ENCODE assay signal across 9 cellular contexts in genomic region chr4:15754323-15754722, GRCh38. TPM values are rescaled to one million over a fixed set of nuclear protein-coding genes. Genes with fewer than 3 reads are reported as not detected.
DNase-seq lines count a peak whose midpoint lies in the region; ATAC-seq, FAIRE-seq and TF ChIP-seq lines count a peak whose summit lies in the region.
"Had no signal": no experiment of that assay in that cellular context is flagged by ENCODE, and none has a peak within 500 bp of the region (broad histone marks: within the 10 kb centered on the region; RNA-seq: fewer than 3 reads in every experiment).

No MANE protein-coding gene starts in this region.

- peaks cover 13% of the 10 kb centered on the region for H3K36me3 ChIP-seq in DND-41 (ENCODE audit: insufficient read depth, low read length)
- H3K36me3 ChIP-seq in pancreas, result no peaks in the 10 kb centered on the region

- TF ChIP-seq CTCF in DND-41 (IDR thresholded peaks at IDR 0.05; ENCODE audit: borderline replicate concordance, extremely low read depth, low read length, poor library complexity, severe bottlenecking), result peak; percentile 62
- TF ChIP-seq CTCF in WTC11 (IDR thresholded peaks at IDR 0.05), result no peak
- TF ChIP-seq CTCF in pancreas (IDR thresholded peaks at IDR 0.05), result no peak

- H3K9me3 Mint-ChIP-seq in activated T-helper 1 cell treated with anti-CD3 and anti-CD28 coated beads, Interleukin-12 subunit alpha, Interleukin-12 subunit beta, Interleukin-2, Interleukin-4 antibody, amounts not matched to agents 30 ng/mL and 10 ng/mL and 1 ng/mL, durations not matched to agents 14 hours and 24 hours and 36 hours, result peaks cover under 1% of the 10 kb centered on the region
- peaks cover 16% of the 10 kb centered on the region for H3K9me3 Mint-ChIP-seq in WTC11

- H3K4me3 ChIP-seq in DND-41 (ENCODE audit: low read depth in 1 of 2, low read length in 2 of 2) (peak overlapping the region in 1 of 2 experiments; percentile 60; a peak in 2 of 4 replicates), pancreas (no peak overlapping the region)

- H3K36me3 Mint-ChIP-seq in activated T-helper 1 cell treated with anti-CD3 and anti-CD28 coated beads, Interleukin-12 subunit alpha, Interleukin-12 subunit beta, Interleukin-2, Interleukin-4 antibody, amounts not matched to agents 30 ng/mL and 10 ng/mL and 1 ng/mL, durations not matched to agents 14 hours and 24 hours and 36 hours (ENCODE audit: low read depth), result no peaks in the 10 kb centered on the region
- no peaks in the 10 kb centered on the region for H3K36me3 Mint-ChIP-seq in WTC11

- DNase-seq in DND-41 (peak; percentile 84), NCI-H226 (peak; percentile 92), iris pigment epithelial cell (ENCODE audit: low read depth) (peak; percentile 88), WTC11 (ENCODE audit: low spot score) (no peak), NCI-H2171 (lab: John Stamatoyannopoulos, UW) (no peak), pancreas (no peak), NCI-H2029 treated with DMSO at 0.1 percent for 48 hours (lab: John Stamatoyannopoulos, UW) (no peak)
- peak; percentile 56 for DNase-seq in activated T-helper 1 cell treated with anti-CD3 and anti-CD28 coated beads, Interleukin-12 subunit alpha, Interleukin-12 subunit beta, Interleukin-2, Interleukin-4 antibody, amounts not matched to agents 30 ng/mL and 10 ng/mL and 1 ng/mL, durations not matched to agents 14 hours and 24 hours and 36 hours (ENCODE audit: low spot score)

- H3K27me3 ChIP-seq in DND-41 (ENCODE audit: insufficient read depth, low read length, poor library complexity) (no peaks in the 10 kb centered on the region), pancreas (no peaks in the 10 kb centered on the region)

- CTCF ChIA-PET in WTC11 (lab: Charles Lee), result no interaction called here

- H3K79me2 ChIP-seq in DND-41 (ENCODE audit: insufficient read depth, low read length), result peaks cover 67% of the 10 kb centered on the region

- ATAC-seq in DND-41 (ENCODE audit: insufficient read depth, low read depth) (peak; percentile 75), WTC11 (no peak), pancreas (no peak)

- H3K27ac ChIP-seq in DND-41 (ENCODE audit: low read length) (peak overlapping the region; percentile 96), pancreas (no peak overlapping the region)

- H3K27ac Mint-ChIP-seq in activated T-helper 1 cell treated with anti-CD3 and anti-CD28 coated beads, Interleukin-12 subunit alpha, Interleukin-12 subunit beta, Interleukin-2, Interleukin-4 antibody, amounts not matched to agents 30 ng/mL and 10 ng/mL and 1 ng/mL, durations not matched to agents 14 hours and 24 hours and 36 hours, result peak overlapping the region; percentile 94
- no peak overlapping the region for H3K27ac Mint-ChIP-seq in WTC11

- intact Hi-C loops in activated T-helper 1 cell treated with anti-CD3 and anti-CD28 coated beads, Interleukin-12 subunit alpha, Interleukin-12 subunit beta, Interleukin-2, Interleukin-4 antibody, amounts not matched to agents 30 ng/mL and 10 ng/mL and 1 ng/mL, durations not matched to agents 14 hours and 24 hours and 36 hours (cut with micrococcal nuclease), result loop anchor here (1.0 kb wide), 1 partner anchor 8 kb away; no protein-coding TSS in a partner anchor
- intact Hi-C loops in pancreas (cut with DNase I), result no loop called here

- no peaks in the 10 kb centered on the region for H3K27me3 Mint-ChIP-seq in activated T-helper 1 cell treated with anti-CD3 and anti-CD28 coated beads, Interleukin-12 subunit alpha, Interleukin-12 subunit beta, Interleukin-2, Interleukin-4 antibody, amounts not matched to agents 30 ng/mL and 10 ng/mL and 1 ng/mL, durations not matched to agents 14 hours and 24 hours and 36 hours (ENCODE audit: insufficient read depth)
- no peaks in the 10 kb centered on the region; the same call in 1 of the 2 replicates for H3K27me3 Mint-ChIP-seq in WTC11 (ENCODE audit: low read depth)

- H3K9me3 ChIP-seq in DND-41 (ENCODE audit: insufficient read depth, low read length, severe bottlenecking), result no peaks in the 10 kb centered on the region
- H3K9me3 ChIP-seq in pancreas, result no peaks in the 10 kb centered on the region

- H3K4me3 Mint-ChIP-seq in activated T-helper 1 cell treated with anti-CD3 and anti-CD28 coated beads, Interleukin-12 subunit alpha, Interleukin-12 subunit beta, Interleukin-2, Interleukin-4 antibody, amounts not matched to agents 30 ng/mL and 10 ng/mL and 1 ng/mL, durations not matched to agents 14 hours and 24 hours and 36 hours, result peak overlapping the region; percentile 43
- no peak overlapping the region for H3K4me3 Mint-ChIP-seq in WTC11

- peaks cover 64% of the 10 kb centered on the region for H3K4me1 ChIP-seq in DND-41 (ENCODE audit: insufficient read depth, low read length)
- H3K4me1 ChIP-seq in pancreas, result no peaks in the 10 kb centered on the region

- H2AFZ ChIP-seq in DND-41 (ENCODE audit: low read depth, low read length), result no peak overlapping the region

- POLR2A ChIA-PET in WTC11 (lab: Charles Lee), result no interaction called here

- FAIRE-seq in pancreas (lab: Jason Lieb, UNC), result no peak
- FAIRE-seq: endometrium had no signal

- H3K9ac ChIP-seq in DND-41 (ENCODE audit: low read depth, low read length), result peak overlapping the region; percentile 77

- H3K4me2 ChIP-seq in DND-41 (ENCODE audit: insufficient read depth, low read length), result peak overlapping the region; percentile 70

- 53 to 67% methylated on average over 4 of the region's 4 CpGs for WGBS in pancreas, 2 donors

- no peaks in the 10 kb centered on the region for H4K20me1 ChIP-seq in DND-41 (ENCODE audit: insufficient read depth, low read length)

- peaks cover 44% of the 10 kb centered on the region for H3K4me1 Mint-ChIP-seq in activated T-helper 1 cell treated with anti-CD3 and anti-CD28 coated beads, Interleukin-12 subunit alpha, Interleukin-12 subunit beta, Interleukin-2, Interleukin-4 antibody, amounts not matched to agents 30 ng/mL and 10 ng/mL and 1 ng/mL, durations not matched to agents 14 hours and 24 hours and 36 hours (ENCODE audit: low read depth)
- H3K4me1 Mint-ChIP-seq in WTC11, result no peaks in the 10 kb centered on the region

TF ChIP-seq in WTC11, 78 proteins besides CTCF, POLR2A, EP300 and RAD21 (continues in another document):
- TF ChIP-seq ZNF263 (CRISPR knock-in tag; IDR thresholded peaks at IDR 0.05; ENCODE audit: low read depth) (no peak), JUN (CRISPR knock-in tag; IDR thresholded peaks at IDR 0.05) (no peak), ETV6 (CRISPR knock-in tag; IDR thresholded peaks at IDR 0.05) (no peak), USF2 (CRISPR knock-in tag; IDR thresholded peaks at IDR 0.05) (no peak), STAT6 (CRISPR knock-in tag; conservative IDR thresholded peaks at IDR 0.05; ENCODE audit: low read depth) (no peak), FOXJ3 (CRISPR knock-in tag; IDR thresholded peaks at IDR 0.05; ENCODE audit: borderline replicate concordance) (no peak), SMAD4 (CRISPR knock-in tag; IDR thresholded peaks at IDR 0.05) (no peak), ZSCAN18 (CRISPR knock-in tag; IDR thresholded peaks at IDR 0.05) (no peak), SP1 (CRISPR knock-in tag; conservative IDR thresholded peaks at IDR 0.05) (no peak)

RNA-seq across cellular contexts. Expression of gene CD38, which starts 23.8 kb away (rescaled TPM):
- total RNA-seq in activated T-helper 1 cell treated with anti-CD3 and anti-CD28 coated beads, Interleukin-12 subunit alpha, Interleukin-12 subunit beta, Interleukin-2, Interleukin-4 antibody, amounts not matched to agents 30 ng/mL and 10 ng/mL and 1 ng/mL, durations not matched to agents 14 hours and 24 hours and 36 hours, result 148 and 152 TPM in 2 replicates
- total RNA-seq in WTC11 (2021) (0.17 to 0.39 TPM (median 0.37 TPM) in 3 replicates), pancreas (1 to 10 TPM in 1 of 6 donors, under 1 TPM in 5; 0.12 to 1.6 (median 0.44) TPM)
- under 1 TPM; 0.23 to 0.56 TPM for polyA plus RNA-seq in pancreas

RNA-seq across cellular contexts. Expression of gene BST1, which starts 51.5 kb away (rescaled TPM):
- total RNA-seq in activated T-helper 1 cell treated with anti-CD3 and anti-CD28 coated beads, Interleukin-12 subunit alpha, Interleukin-12 subunit beta, Interleukin-2, Interleukin-4 antibody, amounts not matched to agents 30 ng/mL and 10 ng/mL and 1 ng/mL, durations not matched to agents 14 hours and 24 hours and 36 hours, result 0.81 and 0.93 TPM in 2 replicates
- total RNA-seq in WTC11 (2021) (1.1 to 1.9 TPM (median 1.4 TPM) in 3 replicates), pancreas (1 to 10 TPM in 2 of 6 donors, under 1 TPM in 4; 0.24 to 2.8 (median 0.41) TPM)
- under 1 TPM; 0.49 to 0.63 TPM for polyA plus RNA-seq in pancreas

Comparison
In these comparisons a context has a peak if more than half of its experiments do, and no peak if none do; other contexts are left out.
1. DNase-seq: peak in DND-41 (single experiment), NCI-H226 (single experiment), activated T-helper 1 cell treated with anti-CD3 and anti-CD28 coated beads, Interleukin-12 subunit alpha, Interleukin-12 subunit beta, Interleukin-2, Interleukin-4 antibody, amounts not matched to agents 30 ng/mL and 10 ng/mL and 1 ng/mL, durations not matched to agents 14 hours and 24 hours and 36 hours (single experiment) and iris pigment epithelial cell (single experiment); none in WTC11 (single experiment), NCI-H2171 (single experiment), pancreas (0 of 6) and NCI-H2029 treated with DMSO at 0.1 percent for 48 hours (single experiment).
2. RNA of gene CD38, which starts 23.8 kb away (total RNA-seq): 148 to 152 TPM in activated T-helper 1 cell treated with anti-CD3 and anti-CD28 coated beads, Interleukin-12 subunit alpha, Interleukin-12 subunit beta, Interleukin-2, Interleukin-4 antibody, amounts not matched to agents 30 ng/mL and 10 ng/mL and 1 ng/mL, durations not matched to agents 14 hours and 24 hours and 36 hours; 0.12 to 1.6 TPM in pancreas and 0.17 to 0.39 TPM in WTC11; every median in the first group is over 10 times any median in the second.